Comparison of ENCODE assay signal across 2 cellular contexts in the genomic region with DNA sequence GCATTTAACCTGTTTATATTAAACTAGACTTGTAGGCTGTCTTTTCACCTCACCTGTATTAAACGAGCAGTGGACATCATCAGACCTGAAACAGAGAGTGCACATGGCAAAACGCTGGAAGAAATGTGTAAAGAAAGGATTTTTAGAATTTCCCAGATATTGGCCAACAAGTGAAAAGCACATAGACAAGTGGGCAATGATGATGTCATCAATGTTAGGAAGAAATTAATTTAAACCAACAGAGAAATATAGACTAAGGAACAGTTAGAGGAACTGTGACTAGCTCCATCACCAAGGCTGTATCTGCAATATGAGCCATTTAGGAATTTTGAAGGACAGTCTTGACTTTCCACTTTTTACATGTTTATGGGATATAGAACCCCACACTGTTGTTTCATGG.
A peak's percentile ranks its signal among the peaks of the same experiment; 100 is the strongest.
TF ChIP-seq lines count a peak whose summit lies in the region.

No MANE protein-coding gene starts in this region.

TF ChIP-seq in HepG2, 621 proteins besides CTCF, POLR2A, EP300 and RAD21 (continued from another document):
- peak; percentile 97 for TF ChIP-seq ATF7 (IDR thresholded peaks at IDR 0.05)
- TF ChIP-seq ATF7 (CRISPR knock-in tag; IDR thresholded peaks at IDR 0.05) = no peak
- TF ChIP-seq CREB1 (IDR thresholded peaks at IDR 0.05) = peak; percentile 78
- no peak for TF ChIP-seq CREB1 (CRISPR knock-in tag; IDR thresholded peaks at IDR 0.05)

TF ChIP-seq in K562, 482 proteins besides CTCF, POLR2A, EP300 and RAD21 (continued from another document):
- TF ChIP-seq ZHX1 (conservative IDR thresholded peaks at IDR 0.05; ENCODE audit: low read length) (no peak), RFX1 (IDR thresholded peaks at IDR 0.05) (no peak), PPARD (CRISPR knock-in tag; IDR thresholded peaks at IDR 0.05) (no peak), ZNF408 (CRISPR knock-in tag; IDR thresholded peaks at IDR 0.05; ENCODE audit: low read depth) (no peak)
- TF ChIP-seq, protein P1, sequence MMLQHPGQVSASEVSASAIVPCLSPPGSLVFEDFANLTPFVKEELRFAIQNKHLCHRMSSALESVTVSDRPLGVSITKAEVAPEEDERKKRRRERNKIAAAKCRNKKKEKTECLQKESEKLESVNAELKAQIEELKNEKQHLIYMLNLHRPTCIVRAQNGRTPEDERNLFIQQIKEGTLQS (IDR thresholded peaks at IDR 0.05) = peak; percentile 80
- TF ChIP-seq, protein P1 (CRISPR knock-in tag; conservative IDR thresholded peaks at IDR 0.05) = no peak
